2 cellular contexts compared by ENCODE assay signal in the genomic region with DNA sequence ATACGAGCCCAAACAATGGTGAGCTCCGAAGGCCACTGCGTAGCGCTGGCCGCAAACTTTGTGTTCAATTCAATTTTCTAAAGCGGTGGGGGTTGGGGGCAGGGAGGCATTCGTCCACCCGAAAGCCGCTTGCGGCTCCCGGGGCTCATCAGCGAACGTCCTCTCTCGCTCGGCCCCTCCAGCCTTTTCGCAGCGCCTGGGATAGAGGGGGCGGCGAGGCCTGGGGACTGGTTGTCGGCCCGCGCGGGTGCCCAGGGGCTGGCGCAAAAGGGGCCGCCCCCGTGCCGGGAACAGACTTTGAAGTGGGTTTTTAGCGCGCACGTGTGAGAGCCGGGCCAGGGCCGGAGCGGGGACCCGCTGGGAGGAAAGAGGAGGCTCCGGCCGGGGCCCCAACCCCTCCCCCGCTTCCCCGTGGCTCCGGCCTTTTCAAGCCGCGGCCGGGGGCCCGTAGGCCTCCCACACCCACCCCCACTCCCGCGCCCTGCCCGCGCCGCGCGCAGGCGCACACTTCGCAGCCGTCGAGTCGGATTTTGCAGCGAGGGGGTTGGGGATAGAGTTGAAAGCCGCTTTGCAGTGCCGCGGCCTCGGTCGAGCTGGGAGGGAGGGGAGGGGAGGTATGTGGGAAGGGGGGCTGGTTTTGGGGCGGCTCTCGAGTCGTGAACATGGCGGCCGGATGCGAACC.
TF ChIP-seq lines count a peak whose summit lies in the region.

No MANE protein-coding gene starts in this region.

TF ChIP-seq in WTC11, 78 proteins besides CTCF, POLR2A, EP300 and RAD21 (continued from another document):
- TF ChIP-seq RORB (CRISPR knock-in tag; IDR thresholded peaks at IDR 0.05) (no peak), ZNF416 (CRISPR knock-in tag; IDR thresholded peaks at IDR 0.05) (peak; percentile 82; the same call in 1 of the 2 replicates), HMGA2 (CRISPR knock-in tag; IDR thresholded peaks at IDR 0.05) (no peak), SOX15 (CRISPR knock-in tag; IDR thresholded peaks at IDR 0.05) (no peak)

TF ChIP-seq in neural cell, 6 proteins besides CTCF, POLR2A, EP300 and RAD21:
- TF ChIP-seq, protein P1, sequence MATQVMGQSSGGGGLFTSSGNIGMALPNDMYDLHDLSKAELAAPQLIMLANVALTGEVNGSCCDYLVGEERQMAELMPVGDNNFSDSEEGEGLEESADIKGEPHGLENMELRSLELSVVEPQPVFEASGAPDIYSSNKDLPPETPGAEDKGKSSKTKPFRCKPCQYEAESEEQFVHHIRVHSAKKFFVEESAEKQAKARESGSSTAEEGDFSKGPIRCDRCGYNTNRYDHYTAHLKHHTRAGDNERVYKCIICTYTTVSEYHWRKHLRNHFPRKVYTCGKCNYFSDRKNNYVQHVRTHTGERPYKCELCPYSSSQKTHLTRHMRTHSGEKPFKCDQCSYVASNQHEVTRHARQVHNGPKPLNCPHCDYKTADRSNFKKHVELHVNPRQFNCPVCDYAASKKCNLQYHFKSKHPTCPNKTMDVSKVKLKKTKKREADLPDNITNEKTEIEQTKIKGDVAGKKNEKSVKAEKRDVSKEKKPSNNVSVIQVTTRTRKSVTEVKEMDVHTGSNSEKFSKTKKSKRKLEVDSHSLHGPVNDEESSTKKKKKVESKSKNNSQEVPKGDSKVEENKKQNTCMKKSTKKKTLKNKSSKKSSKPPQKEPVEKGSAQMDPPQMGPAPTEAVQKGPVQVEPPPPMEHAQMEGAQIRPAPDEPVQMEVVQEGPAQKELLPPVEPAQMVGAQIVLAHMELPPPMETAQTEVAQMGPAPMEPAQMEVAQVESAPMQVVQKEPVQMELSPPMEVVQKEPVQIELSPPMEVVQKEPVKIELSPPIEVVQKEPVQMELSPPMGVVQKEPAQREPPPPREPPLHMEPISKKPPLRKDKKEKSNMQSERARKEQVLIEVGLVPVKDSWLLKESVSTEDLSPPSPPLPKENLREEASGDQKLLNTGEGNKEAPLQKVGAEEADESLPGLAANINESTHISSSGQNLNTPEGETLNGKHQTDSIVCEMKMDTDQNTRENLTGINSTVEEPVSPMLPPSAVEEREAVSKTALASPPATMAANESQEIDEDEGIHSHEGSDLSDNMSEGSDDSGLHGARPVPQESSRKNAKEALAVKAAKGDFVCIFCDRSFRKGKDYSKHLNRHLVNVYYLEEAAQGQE (IDR thresholded peaks at IDR 0.05; ENCODE audit: borderline replicate concordance) = no peak
- TF ChIP-seq SMC3 (conservative IDR thresholded peaks at IDR 0.05; ENCODE audit: poor library complexity) (no peak), MXI1 (conservative IDR thresholded peaks at IDR 0.05; ENCODE audit: poor library complexity, severe bottlenecking) (no peak)
